In the genomic region with DNA sequence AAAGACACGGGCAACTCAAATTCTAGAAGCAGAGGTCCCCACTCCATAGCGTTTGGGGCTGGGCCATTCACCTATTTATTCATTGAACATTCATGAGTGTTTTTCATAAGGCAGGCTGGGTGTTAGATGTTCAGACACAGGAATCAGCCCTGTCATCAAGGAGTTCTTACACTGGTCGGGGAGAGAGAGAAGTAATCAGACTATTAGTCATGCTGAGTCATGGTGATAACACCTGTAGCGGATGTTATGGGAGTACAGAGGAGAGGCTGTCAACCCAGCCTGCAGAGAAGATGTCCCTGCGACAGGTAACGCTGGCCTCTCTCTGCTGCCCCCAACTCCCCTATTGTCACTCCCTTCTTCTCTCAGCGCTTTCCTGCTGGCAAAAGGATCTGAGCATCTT, we compare ENCODE assay signal across 2 cellular contexts.
A peak's percentile ranks its signal among the peaks of the same experiment; 100 is the strongest.
TF ChIP-seq lines count a peak whose summit lies in the region.

No MANE protein-coding gene starts in this region.

TF ChIP-seq in HEK293, 187 proteins besides CTCF, POLR2A, EP300 and RAD21:
- TF ChIP-seq, protein P1, sequence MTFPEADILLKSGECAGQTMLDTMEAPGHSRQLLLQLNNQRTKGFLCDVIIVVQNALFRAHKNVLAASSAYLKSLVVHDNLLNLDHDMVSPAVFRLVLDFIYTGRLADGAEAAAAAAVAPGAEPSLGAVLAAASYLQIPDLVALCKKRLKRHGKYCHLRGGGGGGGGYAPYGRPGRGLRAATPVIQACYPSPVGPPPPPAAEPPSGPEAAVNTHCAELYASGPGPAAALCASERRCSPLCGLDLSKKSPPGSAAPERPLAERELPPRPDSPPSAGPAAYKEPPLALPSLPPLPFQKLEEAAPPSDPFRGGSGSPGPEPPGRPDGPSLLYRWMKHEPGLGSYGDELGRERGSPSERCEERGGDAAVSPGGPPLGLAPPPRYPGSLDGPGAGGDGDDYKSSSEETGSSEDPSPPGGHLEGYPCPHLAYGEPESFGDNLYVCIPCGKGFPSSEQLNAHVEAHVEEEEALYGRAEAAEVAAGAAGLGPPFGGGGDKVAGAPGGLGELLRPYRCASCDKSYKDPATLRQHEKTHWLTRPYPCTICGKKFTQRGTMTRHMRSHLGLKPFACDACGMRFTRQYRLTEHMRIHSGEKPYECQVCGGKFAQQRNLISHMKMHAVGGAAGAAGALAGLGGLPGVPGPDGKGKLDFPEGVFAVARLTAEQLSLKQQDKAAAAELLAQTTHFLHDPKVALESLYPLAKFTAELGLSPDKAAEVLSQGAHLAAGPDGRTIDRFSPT (tag by site-specific recombination; IDR thresholded peaks at IDR 0.05) = no peak
- no peak for TF ChIP-seq ZNF670 (tag by site-specific recombination; IDR thresholded peaks at IDR 0.05; ENCODE audit: low read depth)
- no peak for TF ChIP-seq ZNF157 (tag by site-specific recombination; IDR thresholded peaks at IDR 0.05)
- peak; percentile 88 for TF ChIP-seq SCRT2 (tag by site-specific recombination; IDR thresholded peaks at IDR 0.05)
- no peak for TF ChIP-seq ZNF214 (tag by site-specific recombination; IDR thresholded peaks at IDR 0.05; ENCODE audit: borderline replicate concordance)
- TF ChIP-seq ZNF223 (tag by site-specific recombination; IDR thresholded peaks at IDR 0.05) = no peak
- TF ChIP-seq ZFP41 (tag by site-specific recombination; IDR thresholded peaks at IDR 0.05; ENCODE audit: borderline replicate concordance) = no peak

TF ChIP-seq in HepG2, 621 proteins besides CTCF, POLR2A, EP300 and RAD21:
- TF ChIP-seq ZNF776 (CRISPR knock-in tag; IDR thresholded peaks at IDR 0.05) = no peak
- TF ChIP-seq FOXO1 (CRISPR knock-in tag; IDR thresholded peaks at IDR 0.05) = no peak
- TF ChIP-seq ZNF205 (CRISPR knock-in tag; IDR thresholded peaks at IDR 0.05) = no peak
- TF ChIP-seq MAFK (conservative IDR thresholded peaks at IDR 0.05 in 1 of 2, IDR thresholded peaks at IDR 0.05 in 1 of 2; ENCODE audit: low read length in 2 of 2) = peak; percentile 20 to 54; a peak in 2 of 4 replicates
- TF ChIP-seq MEIS1 (CRISPR knock-in tag; IDR thresholded peaks at IDR 0.05; ENCODE audit: borderline replicate concordance) = no peak
- TF ChIP-seq FOXP1 (IDR thresholded peaks at IDR 0.05) = no peak
- TF ChIP-seq FOXP1 (CRISPR knock-in tag; IDR thresholded peaks at IDR 0.05) = no peak
- no peak for TF ChIP-seq MIER3 (CRISPR knock-in tag; IDR thresholded peaks at IDR 0.05; ENCODE audit: borderline replicate concordance)
- no peak for TF ChIP-seq ZFX (CRISPR knock-in tag; IDR thresholded peaks at IDR 0.05; ENCODE audit: low read depth)
- TF ChIP-seq GZF1 (CRISPR knock-in tag; IDR thresholded peaks at IDR 0.05) = no peak
- peak; percentile 39 for TF ChIP-seq MAFF (IDR thresholded peaks at IDR 0.05; ENCODE audit: low read depth, low read length)
- TF ChIP-seq RORA (CRISPR knock-in tag; IDR thresholded peaks at IDR 0.05) = no peak
- TF ChIP-seq NR2F1 (CRISPR knock-in tag; IDR thresholded peaks at IDR 0.05) = no peak
- TF ChIP-seq NFE2L2 (IDR thresholded peaks at IDR 0.05; ENCODE audit: low read length) = peak; percentile 83
- no peak for TF ChIP-seq ZNF614 (CRISPR knock-in tag; IDR thresholded peaks at IDR 0.05; ENCODE audit: borderline replicate concordance)
- TF ChIP-seq ZNF337 (CRISPR knock-in tag; IDR thresholded peaks at IDR 0.05; ENCODE audit: borderline replicate concordance, low read depth) = no peak
- TF ChIP-seq FOSL2 (CRISPR knock-in tag; IDR thresholded peaks at IDR 0.05) = peak; percentile 62
- no peak for TF ChIP-seq ZFP41 (CRISPR knock-in tag; IDR thresholded peaks at IDR 0.05; ENCODE audit: borderline replicate concordance)
- peak; percentile 60; the same call in 1 of the 2 replicates for TF ChIP-seq NFE2 (CRISPR knock-in tag; IDR thresholded peaks at IDR 0.05)
